In genomic region chr7:71345485-71345884, GRCh38 we compare ENCODE assay signal across 1 cellular context.
TF ChIP-seq lines count a peak whose summit lies in the region.

No MANE protein-coding gene starts in this region.

TF ChIP-seq in GM23338, 12 proteins besides CTCF, POLR2A, EP300 and RAD21:
- TF ChIP-seq, protein P1, sequence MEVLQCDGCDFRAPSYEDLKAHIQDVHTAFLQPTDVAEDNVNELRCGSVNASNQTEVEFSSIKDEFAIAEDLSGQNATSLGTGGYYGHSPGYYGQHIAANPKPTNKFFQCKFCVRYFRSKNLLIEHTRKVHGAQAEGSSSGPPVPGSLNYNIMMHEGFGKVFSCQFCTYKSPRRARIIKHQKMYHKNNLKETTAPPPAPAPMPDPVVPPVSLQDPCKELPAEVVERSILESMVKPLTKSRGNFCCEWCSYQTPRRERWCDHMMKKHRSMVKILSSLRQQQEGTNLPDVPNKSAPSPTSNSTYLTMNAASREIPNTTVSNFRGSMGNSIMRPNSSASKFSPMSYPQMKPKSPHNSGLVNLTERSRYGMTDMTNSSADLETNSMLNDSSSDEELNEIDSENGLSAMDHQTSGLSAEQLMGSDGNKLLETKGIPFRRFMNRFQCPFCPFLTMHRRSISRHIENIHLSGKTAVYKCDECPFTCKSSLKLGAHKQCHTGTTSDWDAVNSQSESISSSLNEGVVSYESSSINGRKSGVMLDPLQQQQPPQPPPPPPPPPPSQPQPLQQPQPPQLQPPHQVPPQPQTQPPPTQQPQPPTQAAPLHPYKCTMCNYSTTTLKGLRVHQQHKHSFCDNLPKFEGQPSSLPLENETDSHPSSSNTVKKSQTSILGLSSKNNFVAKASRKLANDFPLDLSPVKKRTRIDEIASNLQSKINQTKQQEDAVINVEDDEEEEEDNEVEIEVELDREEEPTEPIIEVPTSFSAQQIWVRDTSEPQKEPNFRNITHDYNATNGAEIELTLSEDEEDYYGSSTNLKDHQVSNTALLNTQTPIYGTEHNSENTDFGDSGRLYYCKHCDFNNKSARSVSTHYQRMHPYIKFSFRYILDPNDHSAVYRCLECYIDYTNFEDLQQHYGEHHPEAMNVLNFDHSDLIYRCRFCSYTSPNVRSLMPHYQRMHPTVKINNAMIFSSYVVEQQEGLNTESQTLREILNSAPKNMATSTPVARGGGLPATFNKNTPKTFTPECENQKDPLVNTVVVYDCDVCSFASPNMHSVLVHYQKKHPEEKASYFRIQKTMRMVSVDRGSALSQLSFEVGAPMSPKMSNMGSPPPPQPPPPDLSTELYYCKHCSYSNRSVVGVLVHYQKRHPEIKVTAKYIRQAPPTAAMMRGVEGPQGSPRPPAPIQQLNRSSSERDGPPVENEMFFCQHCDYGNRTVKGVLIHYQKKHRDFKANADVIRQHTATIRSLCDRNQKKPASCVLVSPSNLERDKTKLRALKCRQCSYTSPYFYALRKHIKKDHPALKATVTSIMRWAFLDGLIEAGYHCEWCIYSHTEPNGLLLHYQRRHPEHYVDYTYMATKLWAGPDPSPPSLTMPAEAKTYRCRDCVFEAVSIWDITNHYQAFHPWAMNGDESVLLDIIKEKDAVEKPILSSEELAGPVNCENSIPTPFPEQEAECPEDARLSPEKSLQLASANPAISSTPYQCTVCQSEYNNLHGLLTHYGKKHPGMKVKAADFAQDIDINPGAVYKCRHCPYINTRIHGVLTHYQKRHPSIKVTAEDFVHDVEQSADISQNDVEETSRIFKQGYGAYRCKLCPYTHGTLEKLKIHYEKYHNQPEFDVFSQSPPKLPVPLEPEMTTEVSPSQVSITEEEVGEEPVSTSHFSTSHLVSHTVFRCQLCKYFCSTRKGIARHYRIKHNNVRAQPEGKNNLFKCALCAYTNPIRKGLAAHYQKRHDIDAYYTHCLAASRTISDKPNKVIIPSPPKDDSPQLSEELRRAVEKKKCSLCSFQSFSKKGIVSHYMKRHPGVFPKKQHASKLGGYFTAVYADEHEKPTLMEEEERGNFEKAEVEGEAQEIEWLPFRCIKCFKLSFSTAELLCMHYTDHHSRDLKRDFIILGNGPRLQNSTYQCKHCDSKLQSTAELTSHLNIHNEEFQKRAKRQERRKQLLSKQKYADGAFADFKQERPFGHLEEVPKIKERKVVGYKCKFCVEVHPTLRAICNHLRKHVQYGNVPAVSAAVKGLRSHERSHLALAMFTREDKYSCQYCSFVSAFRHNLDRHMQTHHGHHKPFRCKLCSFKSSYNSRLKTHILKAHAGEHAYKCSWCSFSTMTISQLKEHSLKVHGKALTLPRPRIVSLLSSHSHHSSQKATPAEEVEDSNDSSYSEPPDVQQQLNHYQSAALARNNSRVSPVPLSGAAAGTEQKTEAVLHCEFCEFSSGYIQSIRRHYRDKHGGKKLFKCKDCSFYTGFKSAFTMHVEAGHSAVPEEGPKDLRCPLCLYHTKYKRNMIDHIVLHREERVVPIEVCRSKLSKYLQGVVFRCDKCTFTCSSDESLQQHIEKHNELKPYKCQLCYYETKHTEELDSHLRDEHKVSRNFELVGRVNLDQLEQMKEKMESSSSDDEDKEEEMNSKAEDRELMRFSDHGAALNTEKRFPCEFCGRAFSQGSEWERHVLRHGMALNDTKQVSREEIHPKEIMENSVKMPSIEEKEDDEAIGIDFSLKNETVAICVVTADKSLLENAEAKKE (CRISPR knock-in tag; IDR thresholded peaks at IDR 0.05) = no peak
- TF ChIP-seq STAT1 (IDR thresholded peaks at IDR 0.05; ENCODE audit: unreplicated experiment) (no peak), NANOG (IDR thresholded peaks at IDR 0.05; ENCODE audit: borderline replicate concordance) (no peak), POLR2AphosphoS5 (IDR thresholded peaks at IDR 0.05; ENCODE audit: low read depth) (no peak)
